Comparison of ENCODE assay signal across 14 cellular contexts in genomic region chr21:32516729-32517649, GRCh38.
DNase-seq lines count a peak whose midpoint lies in the region; ATAC-seq and TF ChIP-seq lines count a peak whose summit lies in the region.
"Had no signal": no experiment of that assay in that cellular context is flagged by ENCODE, and none has a peak within 500 bp of the region (broad histone marks: within the 10 kb centered on the region; RNA-seq: fewer than 3 reads in every experiment).

No MANE protein-coding gene starts in this region.

- POLR2A ChIA-PET in AG04449 (lab: Yijun Ruan, JAX), result no interaction called here
- POLR2A ChIA-PET in activated CD8-positive, alpha-beta T cell treated with anti-CD3 and anti-CD28 coated beads for 36 hours (lab: Charles Lee), result no interaction called here
- POLR2A ChIA-PET in T-cell (lab: Charles Lee), result no interaction called here

- H3K4me1 ChIP-seq in hepatocyte (ENCODE audit: insufficient read depth), result no peaks in the 10 kb centered on the region

- H3K9me2 ChIP-seq in hepatocyte (replicated peaks; ENCODE audit: insufficient read depth), result no peaks in the 10 kb centered on the region

- peak; percentile 88 for DNase-seq in AG04449 (ENCODE audit: low read depth, low spot score)
- DNase-seq in LHCN-M2 (ENCODE audit: low read depth), result peak; percentile 70
- DNase-seq in astrocyte of the hippocampus (ENCODE audit: low read depth, low spot score), result peak; percentile 85
- peak; percentile 28 for DNase-seq in hepatocyte (ENCODE audit: low spot score)
- no peak for DNase-seq in Ammon's horn (ENCODE audit: low spot score)
- DNase-seq in activated CD8-positive, alpha-beta T cell treated with anti-CD3 and anti-CD28 coated beads for 36 hours, result no peak
- DNase-seq in NCI-H2029 treated with DMSO at 0.1 percent for 48 hours (lab: John Stamatoyannopoulos, UW), result no peak
- no peak for DNase-seq in T-cell
- DNase-seq: activated gamma-delta T cell; naive B cell; stimulated activated CD4-positive, alpha-beta T cell treated with anti-CD3 and anti-CD28 coated beads, Interleukin-2, amount 100 ng/mL, for 48 hours had no signal

- H3K4me1 Mint-ChIP-seq in activated CD8-positive, alpha-beta T cell treated with anti-CD3 and anti-CD28 coated beads for 36 hours (ENCODE audit: low read depth), result no peaks in the 10 kb centered on the region
- no peaks in the 10 kb centered on the region for H3K4me1 Mint-ChIP-seq in T-cell
- H3K4me1 Mint-ChIP-seq: naive B cell had no signal

- H3K36me3 ChIP-seq in hepatocyte (replicated peaks; ENCODE audit: insufficient read depth, low read depth), result no peaks in the 10 kb centered on the region
- H3K36me3 ChIP-seq: BLaER1 treated with 17β-estradiol and CSF1 and Interleukin-3, amounts not matched to agents 10 nM and 100 nM; uterus had no signal

- H3K9me3 Mint-ChIP-seq in activated CD8-positive, alpha-beta T cell treated with anti-CD3 and anti-CD28 coated beads for 36 hours, result no peaks in the 10 kb centered on the region
- H3K9me3 Mint-ChIP-seq in T-cell, result peaks cover 0 to 2% (median 0%) of the 10 kb centered on the region in 3 donors

- no peak overlapping the region for H3K4me3 Mint-ChIP-seq in activated CD8-positive, alpha-beta T cell treated with anti-CD3 and anti-CD28 coated beads for 36 hours
- no peak overlapping the region for H3K4me3 Mint-ChIP-seq in T-cell
- H3K4me3 Mint-ChIP-seq: naive B cell had no signal

- peaks cover 4% of the 10 kb centered on the region for H3K36me3 Mint-ChIP-seq in activated CD8-positive, alpha-beta T cell treated with anti-CD3 and anti-CD28 coated beads for 36 hours (ENCODE audit: low read depth)
- H3K36me3 Mint-ChIP-seq in T-cell, result peaks cover 9% of the 10 kb centered on the region
- H3K36me3 Mint-ChIP-seq: naive B cell had no signal

- 57% methylated on average over 10 of the region's 10 CpGs for whole genome bisulfite sequencing in hepatocyte (ENCODE audit: low lambda C conversion rate, missing lambda C conversion rate)

- no peaks in the 10 kb centered on the region for H3K9me3 ChIP-seq in hepatocyte (ENCODE audit: low read depth)
- H3K9me3 ChIP-seq: uterus had no signal

- H2AFZ ChIP-seq in hepatocyte, result no peak overlapping the region

- H3K27ac Mint-ChIP-seq in activated CD8-positive, alpha-beta T cell treated with anti-CD3 and anti-CD28 coated beads for 36 hours, result no peak overlapping the region
- H3K27ac Mint-ChIP-seq in T-cell, result no peak overlapping the region

- H3K27me3 Mint-ChIP-seq in activated CD8-positive, alpha-beta T cell treated with anti-CD3 and anti-CD28 coated beads for 36 hours, result no peaks in the 10 kb centered on the region
- no peaks in the 10 kb centered on the region for H3K27me3 Mint-ChIP-seq in T-cell

- CTCF ChIA-PET in AG04449 (lab: Yijun Ruan, JAX) (interaction anchor here (0.8 to 1.9 kb wide), 3 partner anchors 11 to 115 kb away, joined by 3 to 6 read pairs (median 3); no protein-coding TSS in a partner anchor), T-cell (lab: Charles Lee) (interaction anchor here in 1 of 2 donors (0.6 kb wide), 1 partner anchor 40 kb away, joined by 6 read pairs; no protein-coding TSS in a partner anchor)
- CTCF ChIA-PET in activated CD8-positive, alpha-beta T cell treated with anti-CD3 and anti-CD28 coated beads for 36 hours (lab: Charles Lee), result interaction anchor here (1.4 kb wide), 1 partner anchor 11 kb away, joined by 3 read pairs; no protein-coding TSS in a partner anchor

- no peaks in the 10 kb centered on the region for H3K79me2 ChIP-seq in hepatocyte

- no peaks in the 10 kb centered on the region for H3K27me3 ChIP-seq in hepatocyte
- H3K27me3 ChIP-seq: BLaER1 treated with 17β-estradiol and CSF1 and Interleukin-3, amounts not matched to agents 10 nM and 100 nM; uterus had no signal

- no peaks in the 10 kb centered on the region for H4K20me1 ChIP-seq in hepatocyte (ENCODE audit: insufficient read depth, poor library complexity, severe bottlenecking)
- H4K20me1 ChIP-seq: BLaER1 treated with 17β-estradiol and CSF1 and Interleukin-3, amounts not matched to agents 10 nM and 100 nM had no signal

- no peak overlapping the region for H3K4me2 ChIP-seq in hepatocyte
- H3K4me2 ChIP-seq: BLaER1 treated with 17β-estradiol and CSF1 and Interleukin-3, amounts not matched to agents 10 nM and 100 nM had no signal

- peak overlapping the region; percentile 37 for H3K27ac ChIP-seq in hepatocyte
- H3K27ac ChIP-seq: BLaER1 treated with 17β-estradiol and CSF1 and Interleukin-3, amounts not matched to agents 10 nM and 100 nM; HL-60 had no signal

- H3K4me3 ChIP-seq in AG04449 (ENCODE audit: low read depth, low read length), result no peak overlapping the region
- H3K4me3 ChIP-seq in hepatocyte, result no peak overlapping the region
- H3K4me3 ChIP-seq: BLaER1 treated with 17β-estradiol and CSF1 and Interleukin-3, amounts not matched to agents 10 nM and 100 nM; uterus had no signal

- intact Hi-C loops in activated CD8-positive, alpha-beta T cell treated with anti-CD3 and anti-CD28 coated beads for 36 hours (cut with micrococcal nuclease), result no loop called here

- TF ChIP-seq CTCF in AG04449 (IDR thresholded peaks at IDR 0.05; ENCODE audit: insufficient read depth, low read length, missing control alignments), result no peak
- TF ChIP-seq CTCF in hepatocyte (IDR thresholded peaks at IDR 0.05; ENCODE audit: poor library complexity), result no peak
- TF ChIP-seq CTCF in activated CD8-positive, alpha-beta T cell treated with anti-CD3 and anti-CD28 coated beads for 36 hours (IDR thresholded peaks at IDR 0.05), result no peak

- ATAC-seq in activated CD8-positive, alpha-beta T cell treated with anti-CD3 and anti-CD28 coated beads for 36 hours, result no peak
- no peak for ATAC-seq in T-cell (replicated peaks in 1 of 4)

Comparison
In these comparisons a context has a peak if more than half of its experiments do, and no peak if none do; other contexts are left out.
1. DNase-seq: peak in AG04449 (single experiment), LHCN-M2 (single experiment), astrocyte of the hippocampus (single experiment) and hepatocyte (single experiment); none in Ammon's horn (single experiment), activated CD8-positive, alpha-beta T cell treated with anti-CD3 and anti-CD28 coated beads for 36 hours (single experiment), NCI-H2029 treated with DMSO at 0.1 percent for 48 hours (single experiment) and T-cell (0 of 34).